In the genomic region with DNA sequence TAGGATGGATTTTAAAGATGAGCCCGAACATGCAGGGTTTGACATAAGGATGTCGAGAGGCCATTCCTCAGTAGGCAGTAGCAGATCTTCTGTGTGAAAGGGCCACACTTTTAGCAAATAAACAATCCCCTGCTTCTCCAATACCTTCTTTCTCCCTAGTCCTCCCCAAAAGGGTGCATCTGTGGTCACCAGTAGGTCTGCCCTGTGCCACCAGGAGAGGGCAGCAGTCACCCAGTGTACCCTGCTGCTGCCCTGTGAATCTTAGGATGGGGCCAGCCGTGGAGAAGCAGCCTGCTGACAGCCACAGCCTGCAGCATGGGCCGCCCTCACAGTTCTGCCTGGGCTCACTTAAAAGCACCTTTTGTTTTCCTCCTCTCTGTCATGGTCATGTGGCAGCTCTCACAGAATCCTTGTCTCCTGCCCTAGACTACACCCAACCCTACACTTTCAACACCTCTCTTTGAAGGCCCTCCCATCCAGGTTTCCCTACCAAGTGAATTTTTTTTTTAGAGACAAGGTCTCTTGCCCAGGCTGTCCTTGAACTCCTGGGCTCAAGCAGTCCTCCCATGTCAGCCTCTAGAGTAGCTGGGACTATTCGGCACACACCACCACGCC, we compare ENCODE assay signal across 7 cellular contexts. TPM values are rescaled to one million over a fixed set of nuclear protein-coding genes. Genes with fewer than 3 reads are reported as not detected.
DNase-seq lines count a peak whose midpoint lies in the region; ATAC-seq and TF ChIP-seq lines count a peak whose summit lies in the region.
"Not testable (repeated sequence)": the region's sequence is repeated elsewhere in the genome, so short reads cannot be mapped to it uniquely, and the experiment has no call there.

No MANE protein-coding gene starts in this region.

- not testable (repeated sequence) for H3K27me3 Mint-ChIP-seq in activated T-cell treated with anti-CD3 and anti-CD28 coated beads, Interleukin-2, amount 50 U/mL, for 72 hours (ENCODE audit: low read depth)

- H3K27me3 ChIP-seq in dorsolateral prefrontal cortex; smooth muscle cell (ENCODE audit: low read depth): not testable (repeated sequence)

- ATAC-seq in activated T-cell treated with anti-CD3 and anti-CD28 coated beads, Interleukin-2, amount 50 U/mL, for 72 hours (replicated peaks in 1 of 2): not testable (repeated sequence)

- in situ Hi-C loops in G401 (cut with HindIII; ENCODE audit: low sequenced_read_pairs): not testable (repeated sequence)

- H3K4me1 Mint-ChIP-seq in activated T-cell treated with anti-CD3 and anti-CD28 coated beads, Interleukin-2, amount 50 U/mL, for 72 hours (ENCODE audit: low read depth): peaks cover 20% of the 10 kb centered on the region

- 63% methylated on average over 6 of the region's 6 CpGs for WGBS in smooth muscle cell (ENCODE audit: low lambda C conversion rate)

- not testable (repeated sequence) for H3K27ac ChIP-seq in dorsolateral prefrontal cortex; smooth muscle cell (ENCODE audit: low read depth)

- not testable (repeated sequence) for H3K4me3 Mint-ChIP-seq in activated T-cell treated with anti-CD3 and anti-CD28 coated beads, Interleukin-2, amount 50 U/mL, for 72 hours

- H3K36me3 ChIP-seq in smooth muscle cell (ENCODE audit: low read depth): not testable (repeated sequence)

- TF ChIP-seq CTCF in dorsolateral prefrontal cortex (IDR thresholded peaks at IDR 0.05 in 54 of 56, conservative IDR thresholded peaks at IDR 0.05 in 2 of 56; ENCODE audit: low read depth in 1 of 56, partially characterized antibody in 56 of 56) (peak; percentile 22 to 80 (median 64)), smooth muscle cell (IDR thresholded peaks at IDR 0.05; ENCODE audit: borderline replicate concordance, insufficient read depth, poor library complexity, severe bottlenecking) (peak; percentile 61)

- DNase-seq in G401 (ENCODE audit: low spot score) (peak; percentile 41), MV-4-11 (lab: John Stamatoyannopoulos, UW) (peak; percentile 14), T-helper 2 cell (peak in 4 of 5 experiments; percentile 36 to 55 (median 42)), dorsolateral prefrontal cortex (peak; percentile 39 to 74 (median 62)), iris pigment epithelial cell (ENCODE audit: low read depth) (peak; percentile 24)
- DNase-seq in activated T-cell treated with anti-CD3 and anti-CD28 coated beads, Interleukin-2, amount 50 U/mL, for 72 hours: peak; percentile 40 to 51
- not testable (repeated sequence) for DNase-seq in smooth muscle cell (lab: John Stamatoyannopoulos, UW; ENCODE audit: unreplicated experiment)

- H3K9me3 Mint-ChIP-seq in activated T-cell treated with anti-CD3 and anti-CD28 coated beads, Interleukin-2, amount 50 U/mL, for 72 hours: not testable (repeated sequence)

- not testable (repeated sequence) for H3F3A ChIP-seq in smooth muscle cell (ENCODE audit: low read depth)

- H3K4me2 ChIP-seq in smooth muscle cell: not testable (repeated sequence)

- H3K9ac ChIP-seq in smooth muscle cell (ENCODE audit: low read depth): not testable (repeated sequence)

- not testable (repeated sequence) for H3K4me3 ChIP-seq in dorsolateral prefrontal cortex, smooth muscle cell

- intact Hi-C loops in dorsolateral prefrontal cortex (cut with DNase I): not testable (repeated sequence)

- H3K36me3 Mint-ChIP-seq in activated T-cell treated with anti-CD3 and anti-CD28 coated beads, Interleukin-2, amount 50 U/mL, for 72 hours (ENCODE audit: insufficient read depth in 2 of 2): not testable (repeated sequence)

- H3K9me3 ChIP-seq in smooth muscle cell (replicated peaks; ENCODE audit: low read depth): not testable (repeated sequence)

- not testable (repeated sequence) for H4K20me1 ChIP-seq in smooth muscle cell (ENCODE audit: low read depth)

- H3K27ac Mint-ChIP-seq in activated T-cell treated with anti-CD3 and anti-CD28 coated beads, Interleukin-2, amount 50 U/mL, for 72 hours: not testable (repeated sequence)

- H3K4me1 ChIP-seq in smooth muscle cell (ENCODE audit: low read depth): not testable (repeated sequence)

- H2AFZ ChIP-seq in smooth muscle cell (ENCODE audit: low read depth): not testable (repeated sequence)

- H3K79me2 ChIP-seq in smooth muscle cell (ENCODE audit: low read depth): not testable (repeated sequence)

RNA-seq across cellular contexts. Expression of a gene that starts 40.3 kb away (rescaled TPM):
- not detected in 2 replicates for total RNA-seq in G401 (2014; rRNA removed; shearing (Covaris generic))
- total RNA-seq in activated T-cell treated with anti-CD3 and anti-CD28 coated beads, Interleukin-2, amount 50 U/mL, for 72 hours: not detected
- total RNA-seq in dorsolateral prefrontal cortex (not detected), smooth muscle cell (not detected in 2 replicates)
- not detected in 2 replicates for polyA plus RNA-seq in smooth muscle cell
